Comparison of ENCODE assay signal across 1 cellular context in genomic region chr2:231411871-231412615, GRCh38.
TF ChIP-seq lines count a peak whose summit lies in the region.

No MANE protein-coding gene starts in this region.

TF ChIP-seq in HepG2, 621 proteins besides CTCF, POLR2A, EP300 and RAD21 (continued from another document and continues in another):
- TF ChIP-seq ZNF609 (CRISPR knock-in tag; IDR thresholded peaks at IDR 0.05; ENCODE audit: borderline replicate concordance) (no peak), ZNF160 (CRISPR knock-in tag; IDR thresholded peaks at IDR 0.05) (peak; percentile 56; the same call in 1 of the 2 replicates), HOXA7 (CRISPR knock-in tag; IDR thresholded peaks at IDR 0.05) (no peak), ADNP (CRISPR knock-in tag; IDR thresholded peaks at IDR 0.05) (no peak), ZBTB42 (CRISPR knock-in tag; IDR thresholded peaks at IDR 0.05) (peak; percentile 89; the same call in 1 of the 2 replicates), SIN3A (IDR thresholded peaks at IDR 0.05; ENCODE audit: borderline replicate concordance, low read depth, low read length) (no peak), TEF (CRISPR knock-in tag; IDR thresholded peaks at IDR 0.05) (no peak), MIXL1 (CRISPR knock-in tag; IDR thresholded peaks at IDR 0.05) (no peak), HOXA5 (CRISPR knock-in tag; IDR thresholded peaks at IDR 0.05) (no peak), ZNF777 (CRISPR knock-in tag; IDR thresholded peaks at IDR 0.05) (peak; percentile 95), MAFK (conservative IDR thresholded peaks at IDR 0.05 in 1 of 2, IDR thresholded peaks at IDR 0.05 in 1 of 2; ENCODE audit: low read length in 2 of 2) (no peak), ZBTB25 (CRISPR knock-in tag; IDR thresholded peaks at IDR 0.05) (0 out of 2 replicates have a peak, but pooled peaks have one; percentile 51), ZNF790 (CRISPR knock-in tag; IDR thresholded peaks at IDR 0.05; ENCODE audit: borderline replicate concordance) (peak; percentile 53; the same call in 1 of the 2 replicates), ZNF772 (CRISPR knock-in tag; IDR thresholded peaks at IDR 0.05) (0 out of 2 replicates have a peak, but pooled peaks have one; percentile 39), PRDM10 (CRISPR knock-in tag; IDR thresholded peaks at IDR 0.05; ENCODE audit: low read depth) (no peak), ATAD3A (CRISPR knock-in tag; IDR thresholded peaks at IDR 0.05) (no peak), NCOA2 (CRISPR knock-in tag; IDR thresholded peaks at IDR 0.05) (no peak), ZNF768 (CRISPR knock-in tag; IDR thresholded peaks at IDR 0.05) (peak; percentile 62), KLF13 (CRISPR knock-in tag; IDR thresholded peaks at IDR 0.05) (0 out of 2 replicates have a peak, but pooled peaks have one; percentile 58), ELF4 (CRISPR knock-in tag; IDR thresholded peaks at IDR 0.05; ENCODE audit: borderline replicate concordance) (no peak), REPIN1 (CRISPR knock-in tag; IDR thresholded peaks at IDR 0.05; ENCODE audit: borderline replicate concordance, low read depth) (peak; percentile 71; the same call in 1 of the 2 replicates), ZNF577 (CRISPR knock-in tag; IDR thresholded peaks at IDR 0.05; ENCODE audit: borderline replicate concordance, low read depth) (no peak), ZNF552 (CRISPR knock-in tag; IDR thresholded peaks at IDR 0.05; ENCODE audit: borderline replicate concordance) (peak; percentile 80), SETDB1 (CRISPR knock-in tag; IDR thresholded peaks at IDR 0.05; ENCODE audit: borderline replicate concordance) (no peak), ZSCAN31 (CRISPR knock-in tag; IDR thresholded peaks at IDR 0.05; ENCODE audit: low read depth) (no peak), NKX3-1 (CRISPR knock-in tag; IDR thresholded peaks at IDR 0.05) (no peak), ZMYM3 (CRISPR knock-in tag; IDR thresholded peaks at IDR 0.05) (no peak; the same call in 1 of the 2 replicates), NR0B2 (CRISPR knock-in tag; IDR thresholded peaks at IDR 0.05) (0 out of 2 replicates have a peak, but pooled peaks have one; percentile 16), ZNF546 (CRISPR knock-in tag; conservative IDR thresholded peaks at IDR 0.05) (0 out of 2 replicates have a peak, but pooled peaks have one; percentile 34), ZNF24 (IDR thresholded peaks at IDR 0.05) (no peak), MTERF4 (CRISPR knock-in tag; IDR thresholded peaks at IDR 0.05) (peak; percentile 67; the same call in 1 of the 2 replicates), NR2F2 (IDR thresholded peaks at IDR 0.05; ENCODE audit: borderline replicate concordance, low read depth) (no peak), SALL2 (CRISPR knock-in tag; IDR thresholded peaks at IDR 0.05) (0 out of 2 replicates have a peak, but pooled peaks have one; percentile 35), STAG1 (CRISPR knock-in tag; IDR thresholded peaks at IDR 0.05) (peak; percentile 90), ZNF629 (CRISPR knock-in tag; conservative IDR thresholded peaks at IDR 0.05) (no peak), TBX2 (CRISPR knock-in tag; IDR thresholded peaks at IDR 0.05; ENCODE audit: borderline replicate concordance) (peak; percentile 53; the same call in 1 of the 2 replicates), ZNF674 (CRISPR knock-in tag; IDR thresholded peaks at IDR 0.05; ENCODE audit: low read depth) (0 out of 2 replicates have a peak, but pooled peaks have one; percentile 59), ZNF337 (CRISPR knock-in tag; IDR thresholded peaks at IDR 0.05; ENCODE audit: borderline replicate concordance, low read depth) (no peak), ZSCAN29 (CRISPR knock-in tag; conservative IDR thresholded peaks at IDR 0.05) (0 out of 2 replicates have a peak, but pooled peaks have one; percentile 29), RELA (CRISPR knock-in tag; IDR thresholded peaks at IDR 0.05) (peak; percentile 71; the same call in 1 of the 2 replicates)
- TF ChIP-seq, protein P1, sequence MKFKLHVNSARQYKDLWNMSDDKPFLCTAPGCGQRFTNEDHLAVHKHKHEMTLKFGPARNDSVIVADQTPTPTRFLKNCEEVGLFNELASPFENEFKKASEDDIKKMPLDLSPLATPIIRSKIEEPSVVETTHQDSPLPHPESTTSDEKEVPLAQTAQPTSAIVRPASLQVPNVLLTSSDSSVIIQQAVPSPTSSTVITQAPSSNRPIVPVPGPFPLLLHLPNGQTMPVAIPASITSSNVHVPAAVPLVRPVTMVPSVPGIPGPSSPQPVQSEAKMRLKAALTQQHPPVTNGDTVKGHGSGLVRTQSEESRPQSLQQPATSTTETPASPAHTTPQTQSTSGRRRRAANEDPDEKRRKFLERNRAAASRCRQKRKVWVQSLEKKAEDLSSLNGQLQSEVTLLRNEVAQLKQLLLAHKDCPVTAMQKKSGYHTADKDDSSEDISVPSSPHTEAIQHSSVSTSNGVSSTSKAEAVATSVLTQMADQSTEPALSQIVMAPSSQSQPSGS (CRISPR knock-in tag; IDR thresholded peaks at IDR 0.05): no peak
- TF ChIP-seq, protein P2, sequence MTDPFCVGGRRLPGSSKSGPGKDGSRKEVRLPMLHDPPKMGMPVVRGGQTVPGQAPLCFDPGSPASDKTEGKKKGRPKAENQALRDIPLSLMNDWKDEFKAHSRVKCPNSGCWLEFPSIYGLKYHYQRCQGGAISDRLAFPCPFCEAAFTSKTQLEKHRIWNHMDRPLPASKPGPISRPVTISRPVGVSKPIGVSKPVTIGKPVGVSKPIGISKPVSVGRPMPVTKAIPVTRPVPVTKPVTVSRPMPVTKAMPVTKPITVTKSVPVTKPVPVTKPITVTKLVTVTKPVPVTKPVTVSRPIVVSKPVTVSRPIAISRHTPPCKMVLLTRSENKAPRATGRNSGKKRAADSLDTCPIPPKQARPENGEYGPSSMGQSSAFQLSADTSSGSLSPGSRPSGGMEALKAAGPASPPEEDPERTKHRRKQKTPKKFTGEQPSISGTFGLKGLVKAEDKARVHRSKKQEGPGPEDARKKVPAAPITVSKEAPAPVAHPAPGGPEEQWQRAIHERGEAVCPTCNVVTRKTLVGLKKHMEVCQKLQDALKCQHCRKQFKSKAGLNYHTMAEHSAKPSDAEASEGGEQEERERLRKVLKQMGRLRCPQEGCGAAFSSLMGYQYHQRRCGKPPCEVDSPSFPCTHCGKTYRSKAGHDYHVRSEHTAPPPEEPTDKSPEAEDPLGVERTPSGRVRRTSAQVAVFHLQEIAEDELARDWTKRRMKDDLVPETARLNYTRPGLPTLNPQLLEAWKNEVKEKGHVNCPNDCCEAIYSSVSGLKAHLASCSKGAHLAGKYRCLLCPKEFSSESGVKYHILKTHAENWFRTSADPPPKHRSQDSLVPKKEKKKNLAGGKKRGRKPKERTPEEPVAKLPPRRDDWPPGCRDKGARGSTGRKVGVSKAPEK (CRISPR knock-in tag; IDR thresholded peaks at IDR 0.05; ENCODE audit: borderline replicate concordance): no peak; the same call in 1 of the 2 replicates
- TF ChIP-seq, protein P3, sequence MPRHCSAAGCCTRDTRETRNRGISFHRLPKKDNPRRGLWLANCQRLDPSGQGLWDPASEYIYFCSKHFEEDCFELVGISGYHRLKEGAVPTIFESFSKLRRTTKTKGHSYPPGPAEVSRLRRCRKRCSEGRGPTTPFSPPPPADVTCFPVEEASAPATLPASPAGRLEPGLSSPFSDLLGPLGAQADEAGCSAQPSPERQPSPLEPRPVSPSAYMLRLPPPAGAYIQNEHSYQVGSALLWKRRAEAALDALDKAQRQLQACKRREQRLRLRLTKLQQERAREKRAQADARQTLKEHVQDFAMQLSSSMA (CRISPR knock-in tag; IDR thresholded peaks at IDR 0.05): no peak
- TF ChIP-seq, protein P4, sequence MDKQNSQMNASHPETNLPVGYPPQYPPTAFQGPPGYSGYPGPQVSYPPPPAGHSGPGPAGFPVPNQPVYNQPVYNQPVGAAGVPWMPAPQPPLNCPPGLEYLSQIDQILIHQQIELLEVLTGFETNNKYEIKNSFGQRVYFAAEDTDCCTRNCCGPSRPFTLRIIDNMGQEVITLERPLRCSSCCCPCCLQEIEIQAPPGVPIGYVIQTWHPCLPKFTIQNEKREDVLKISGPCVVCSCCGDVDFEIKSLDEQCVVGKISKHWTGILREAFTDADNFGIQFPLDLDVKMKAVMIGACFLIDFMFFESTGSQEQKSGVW (CRISPR knock-in tag; IDR thresholded peaks at IDR 0.05; ENCODE audit: borderline replicate concordance): no peak
